25 cellular contexts compared by ENCODE assay signal in the genomic region with DNA sequence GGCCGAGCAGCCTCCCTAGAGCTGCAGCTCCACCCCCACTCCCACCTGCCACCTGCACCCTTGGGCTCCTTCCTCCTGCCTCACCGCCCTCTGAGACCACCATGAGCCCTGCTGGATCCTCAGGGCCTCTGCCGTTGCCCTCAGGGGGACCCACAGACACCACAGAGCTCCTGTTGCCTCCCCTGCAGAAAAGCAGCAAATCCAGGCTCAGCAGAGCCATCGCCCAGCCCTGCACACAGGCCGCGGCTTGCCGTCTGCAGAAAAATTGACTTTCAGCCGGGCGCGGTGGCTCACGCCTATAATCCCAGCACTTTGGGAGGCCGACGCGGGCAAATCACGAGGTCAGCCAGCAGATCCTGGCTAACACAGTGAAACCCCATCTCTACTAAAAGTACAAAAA. TPM values are rescaled to one million over a fixed set of nuclear protein-coding genes. Genes with fewer than 3 reads are reported as not detected.
DNase-seq lines count a peak whose midpoint lies in the region; TF ChIP-seq lines count a peak whose summit lies in the region.
"Had no signal": no experiment of that assay in that cellular context is flagged by ENCODE, and none has a peak within 500 bp of the region (broad histone marks: within the 10 kb centered on the region; RNA-seq: fewer than 3 reads in every experiment).

No MANE protein-coding gene starts in this region.

- H3K14ac ChIP-seq in H9 (ENCODE audit: insufficient read depth, low read length) = no peak overlapping the region

- H3K9me3 ChIP-seq in H9 (ENCODE audit: control insufficient read depth, low read depth, low read length) (no peaks in the 10 kb centered on the region), prostate gland (no peaks in the 10 kb centered on the region)
- H3K9me3 ChIP-seq: esophagus muscularis mucosa, tibial nerve had no signal

- intact Hi-C loops in prostate gland (cut with DNase I) = no loop called here

- whole genome bisulfite sequencing in H9 (ENCODE audit: extremely low coverage, insufficient read length, low lambda C conversion rate) = no CpG with 5 or more reads among the region's 15 CpGs
- WGBS in prostate gland = 47% methylated on average over 15 of the region's 15 CpGs

- H3K56ac ChIP-seq in H9 (ENCODE audit: insufficient read length, low read depth, low read length) = no peak overlapping the region

- no peak overlapping the region for H4K5ac ChIP-seq in H9 (ENCODE audit: insufficient read length, low read depth, low read length)

- no peak overlapping the region for H4K8ac ChIP-seq in H9 (replicated peaks; ENCODE audit: insufficient read length, low read depth, low read length)

- no peak overlapping the region for H2BK12ac ChIP-seq in H9 (ENCODE audit: insufficient read length, low read depth, low read length)

- no peaks in the 10 kb centered on the region for H4K20me1 ChIP-seq in H9 (ENCODE audit: control insufficient read depth, insufficient read depth, insufficient read length)

- no peaks in the 10 kb centered on the region for H3K9me3 Mint-ChIP-seq in H9
- H3K9me3 Mint-ChIP-seq: natural killer cell had no signal

- no peak overlapping the region for H3K4ac ChIP-seq in H9 (ENCODE audit: low read depth, low read length)

- H2BK120ac ChIP-seq in H9 (ENCODE audit: low read depth, low read length, poor library complexity, severe bottlenecking) = no peak overlapping the region

- no peaks in the 10 kb centered on the region for H3K4me1 ChIP-seq in H9 (ENCODE audit: insufficient read depth, low read length)
- H3K4me1 ChIP-seq in prostate gland (replicated peaks) = no peaks in the 10 kb centered on the region

- no peak overlapping the region for H2BK5ac ChIP-seq in H9 (ENCODE audit: insufficient read length, low read length)

- H3K23ac ChIP-seq in H9 (ENCODE audit: insufficient read length, low read depth, low read length) = no peak overlapping the region

- no peak overlapping the region for H3K18ac ChIP-seq in H9 (ENCODE audit: insufficient read length, low read depth, low read length)

- no peaks in the 10 kb centered on the region for H3K27me3 Mint-ChIP-seq in H9 (ENCODE audit: low read depth)
- H3K27me3 Mint-ChIP-seq: progenitor cell of endocrine pancreas had no signal

- peaks cover 26 to 27% of the 10 kb centered on the region in 2 donors for H3K36me3 ChIP-seq in prostate gland

- no peak overlapping the region; a peak in 1 of 5 replicates for H3K4me3 Mint-ChIP-seq in H9
- H3K4me3 Mint-ChIP-seq: natural killer cell had no signal

- H3K27ac Mint-ChIP-seq in H9 = peak overlapping the region; percentile 34 to 61 (median 48); a peak in 3 of 7 replicates
- H3K27ac Mint-ChIP-seq: natural killer cell, progenitor cell of endocrine pancreas had no signal

- peaks cover 2% of the 10 kb centered on the region; the same call in 1 of the 2 replicates for H3K79me2 ChIP-seq in H9 (ENCODE audit: insufficient read depth, low read length)

- TF ChIP-seq POLR2A in NB4 (IDR thresholded peaks at IDR 0.05; ENCODE audit: extremely low read depth, insufficient read length) (no peak), prostate gland (IDR thresholded peaks at IDR 0.05) (no peak)

- no peak overlapping the region for H3T11ph ChIP-seq in H9 (ENCODE audit: low read length)

- no peak overlapping the region for H2BK15ac ChIP-seq in H9 (ENCODE audit: low read depth, low read length)

- no peak overlapping the region for H2AK5ac ChIP-seq in H9 (ENCODE audit: insufficient read length, low read length)

- H4K91ac ChIP-seq in H9 (ENCODE audit: insufficient read length, low read depth, low read length) = no peak overlapping the region

- peaks cover 5 to 6% of the 10 kb centered on the region in 2 experiments; a peak in 3 of 4 replicates for H3K4me1 Mint-ChIP-seq in H9
- H3K4me1 Mint-ChIP-seq: natural killer cell had no signal

- H3K36me3 Mint-ChIP-seq in H9 (ENCODE audit: insufficient read depth in 1 of 3, low read depth in 3 of 3) = peaks cover 15 to 41% (median 33%) of the 10 kb centered on the region in 3 experiments; a peak in 6 of 7 replicates
- H3K36me3 Mint-ChIP-seq: natural killer cell had no signal

- peak overlapping the region; percentile 54 for H3K4me3 ChIP-seq in NB4 (ENCODE audit: low read depth, low read length)
- H3K4me3 ChIP-seq in epithelial cell of esophagus (ENCODE audit: low read length) = peak overlapping the region; percentile 21
- peak overlapping the region in 1 of 2 donors; percentile 0 for H3K4me3 ChIP-seq in prostate gland
- H3K4me3 ChIP-seq: cardiac muscle cell, esophagus muscularis mucosa, tibial nerve had no signal

- TF ChIP-seq CTCF in H9 (conservative IDR thresholded peaks at IDR 0.05) (no peak), NB4 (IDR thresholded peaks at IDR 0.05; ENCODE audit: low read depth, low read length) (no peak), epithelial cell of esophagus (IDR thresholded peaks at IDR 0.05; ENCODE audit: insufficient read depth, low read depth, low read length, missing control alignments) (no peak), prostate gland (IDR thresholded peaks at IDR 0.05) (no peak)

- H3K23me2 ChIP-seq in H9 (ENCODE audit: insufficient read length, low read depth, low read length, poor library complexity, severe bottlenecking) = no peaks in the 10 kb centered on the region

- H3K27me3 ChIP-seq in H9 (ENCODE audit: insufficient read depth, low read length) (no peaks in the 10 kb centered on the region), prostate gland (replicated peaks; ENCODE audit: insufficient read depth) (no peaks in the 10 kb centered on the region)
- H3K27me3 ChIP-seq: cardiac muscle cell, esophagus muscularis mucosa, tibial nerve had no signal

- H3K27ac ChIP-seq in H9 (ENCODE audit: insufficient read length, low read depth, low read length) (no peak overlapping the region), prostate gland (peak overlapping the region; percentile 72 to 83)
- H3K27ac ChIP-seq: cardiac muscle cell, KMS-11 had no signal

- no peak overlapping the region for H3K9ac ChIP-seq in H9 (ENCODE audit: extremely low read depth, insufficient read length, low read length)
- H3K9ac ChIP-seq: KMS-11 had no signal

- H3K4me2 ChIP-seq in H9 (ENCODE audit: insufficient read depth, insufficient read length, low read length) = no peak overlapping the region
- H3K4me2 ChIP-seq: KMS-11 had no signal

- H3K79me1 ChIP-seq in H9 (ENCODE audit: insufficient read depth, low read depth, low read length, poor library complexity, severe bottlenecking) = no peaks in the 10 kb centered on the region

- H2BK20ac ChIP-seq in H9 (ENCODE audit: low read depth, low read length, poor library complexity, severe bottlenecking) = no peak overlapping the region

- no peak overlapping the region for H2AFZ ChIP-seq in H9 (ENCODE audit: low read length)

- DNase-seq in H9 (no peak), NB4 (ENCODE audit: low read depth) (peak; percentile 89), epithelial cell of esophagus (ENCODE audit: low read depth) (peak; percentile 48), prostate gland (ENCODE audit: low spot score) (no peak), activated gamma-delta T cell (lab: John Stamatoyannopoulos, UW) (no peak), NCI-H2171 (lab: John Stamatoyannopoulos, UW) (no peak), NCI-H1694 treated with DMSO at 0.1 percent for 48 hours (lab: John Stamatoyannopoulos, UW) (no peak)
- DNase-seq: activated CD4-positive, alpha-beta T cell treated with anti-CD3 and anti-CD28 coated beads, Interleukin-2, amount 50 U/mL, for 4 hours; activated CD8-positive, alpha-beta memory T cell treated with anti-CD3 and anti-CD28 coated beads, Interleukin-2, amount 50 U/mL, for 48 hours; activated effector memory CD4-positive, alpha-beta T cell treated with Interleukin-2 at 50 U/mL for 16 hours; amniotic stem cell; DMS79 treated with DMSO at 0.1 percent for 48 hours; left cardiac atrium; natural killer cell; NCI-H1105 treated with DMSO at 0.1 percent for 48 hours; NCI-H526; SHP77 treated with DMSO at 0.1 percent for 48 hours; stimulated activated naive CD4-positive, alpha-beta T cell treated with Interleukin-2 at 50 U/mL for 16 hours; T-helper 1 cell had no signal

RNA-seq across cellular contexts. Expression of a gene that starts 7.0 kb away (rescaled TPM):
- total RNA-seq in H9 (2021) (0.15 and 0.22 TPM in 2 replicates), prostate gland (1 to 10 TPM in 1 of 2 donors, not detected in 1; 1.6 TPM)
- total RNA-seq: cardiac muscle cell, esophagus muscularis mucosa, H7, left cardiac atrium, natural killer cell, progenitor cell of endocrine pancreas had no signal

RNA-seq across cellular contexts. Expression of a gene that starts 8.8 kb away (rescaled TPM):
- total RNA-seq in H9 (2021) = 117 and 118 TPM in 2 replicates
- 100 to 1,000 TPM in 1 of 2 donors, 10 to 100 TPM in 1; 83.6 to 150 TPM for total RNA-seq in prostate gland

RNA-seq across cellular contexts. Expression of a gene that starts 18.5 kb away (rescaled TPM):
- total RNA-seq in H9 (2021) (364 and 366 TPM in 2 replicates), prostate gland (1,000 to 10,000 TPM in 1 of 2 donors, 100 to 1,000 TPM in 1; 509 to 2,101 TPM)

RNA-seq across cellular contexts. Expression of a gene that starts 29.3 kb away (rescaled TPM):
- total RNA-seq in H9 (2021) (247 and 255 TPM in 2 replicates), prostate gland (100 to 1,000 TPM; 193 to 274 TPM)

RNA-seq across cellular contexts. Expression of a gene that starts 37.9 kb away (rescaled TPM):
- 0.24 and 0.26 TPM in 2 replicates for total RNA-seq in H9 (2021)
- under 1 TPM in 1 of 2 donors, not detected in 1; 0.97 TPM for total RNA-seq in prostate gland
- total RNA-seq: left cardiac atrium, natural killer cell had no signal

Comparison
In these comparisons a context has a peak if more than half of its experiments do, and no peak if none do; other contexts are left out.
1. DNase-seq: peak in NB4 (single experiment) and epithelial cell of esophagus (single experiment); none in H9 (single experiment), prostate gland (single experiment), activated gamma-delta T cell (single experiment), NCI-H2171 (single experiment) and NCI-H1694 treated with DMSO at 0.1 percent for 48 hours (single experiment).